In genomic region chr6:105402090-105402980, GRCh38 we compare ENCODE assay signal across 8 cellular contexts. TPM values are rescaled to one million over a fixed set of nuclear protein-coding genes. Genes with fewer than 3 reads are reported as not detected.
DNase-seq lines count a peak whose midpoint lies in the region; ATAC-seq and TF ChIP-seq lines count a peak whose summit lies in the region.

No MANE protein-coding gene starts in this region.

- peaks cover 58% of the 10 kb centered on the region for H3K4me1 Mint-ChIP-seq in activated naive CD4-positive, alpha-beta T cell treated with anti-CD3 and anti-CD28 coated beads, Interleukin-2, amount 10 ng/mL, durations not matched to agents 7 days and 5 days

- H3K36me3 ChIP-seq in prostate gland = no peaks in the 10 kb centered on the region

- H3K27me3 Mint-ChIP-seq in activated naive CD4-positive, alpha-beta T cell treated with anti-CD3 and anti-CD28 coated beads, Interleukin-2, amount 10 ng/mL, durations not matched to agents 7 days and 5 days = peaks cover 8% of the 10 kb centered on the region

- no peaks in the 10 kb centered on the region for H3K9me3 ChIP-seq in prostate gland

- H3K9me3 Mint-ChIP-seq in activated naive CD4-positive, alpha-beta T cell treated with anti-CD3 and anti-CD28 coated beads, Interleukin-2, amount 10 ng/mL, durations not matched to agents 7 days and 5 days = no peaks in the 10 kb centered on the region

- ATAC-seq in GM18517 (IDR thresholded peaks at IDR 0.05; ENCODE audit: unreplicated experiment) = peak; percentile 51
- peak; percentile 40 for ATAC-seq in HG03064 (IDR thresholded peaks at IDR 0.05; ENCODE audit: low read depth, unreplicated experiment)
- no peak for ATAC-seq in Right ventricle myocardium inferior

- peak overlapping the region; percentile 61 to 72 for H3K27ac ChIP-seq in prostate gland

- H3K27ac Mint-ChIP-seq in activated naive CD4-positive, alpha-beta T cell treated with anti-CD3 and anti-CD28 coated beads, Interleukin-2, amount 10 ng/mL, durations not matched to agents 7 days and 5 days = peak overlapping the region; percentile 81

- intact Hi-C loops in Right ventricle myocardium inferior (cut with DNase I) (no loop called here), prostate gland (cut with DNase I) (loop anchor here (2.0 kb wide), 1 partner anchor 312 kb away; no protein-coding TSS in a partner anchor)

- 8% methylated on average over 36 of the region's 54 CpGs for WGBS in prostate gland

- H3K36me3 Mint-ChIP-seq in activated naive CD4-positive, alpha-beta T cell treated with anti-CD3 and anti-CD28 coated beads, Interleukin-2, amount 10 ng/mL, durations not matched to agents 7 days and 5 days = peaks cover 7% of the 10 kb centered on the region

- H3K27me3 ChIP-seq in prostate gland (replicated peaks; ENCODE audit: insufficient read depth) = no peaks in the 10 kb centered on the region

- peak overlapping the region; percentile 92 for H3K4me3 Mint-ChIP-seq in activated naive CD4-positive, alpha-beta T cell treated with anti-CD3 and anti-CD28 coated beads, Interleukin-2, amount 10 ng/mL, durations not matched to agents 7 days and 5 days

- CTCF ChIA-PET in activated naive CD4-positive, alpha-beta T cell treated with anti-CD3 and anti-CD28 coated beads, Interleukin-2, amount 10 ng/mL, durations not matched to agents 7 days and 5 days (lab: Charles Lee) = interaction anchor here (0.8 to 1.6 kb wide), 11 partner anchors 8 to 842 kb away, joined by 3 to 10 read pairs (median 3); no protein-coding TSS in a partner anchor

- no peaks in the 10 kb centered on the region for H3K4me1 ChIP-seq in prostate gland (replicated peaks)

- no peak for TF ChIP-seq CTCF in prostate gland (IDR thresholded peaks at IDR 0.05)

- peak; percentile 29 for DNase-seq in AG08395 (ENCODE audit: low spot score)
- peak; percentile 30 for DNase-seq in NCI-H510A treated with DMSO at 0.1 percent for 48 hours (lab: John Stamatoyannopoulos, UW)
- DNase-seq in activated naive CD4-positive, alpha-beta T cell treated with anti-CD3 and anti-CD28 coated beads, Interleukin-2, amount 10 ng/mL, durations not matched to agents 7 days and 5 days = peak; percentile 51
- peak; percentile 66 for DNase-seq in Right ventricle myocardium inferior (ENCODE audit: missing footprints)
- DNase-seq in prostate gland (ENCODE audit: low spot score) = peak; percentile 8
- DNase-seq in NCI-H187 treated with DMSO at 0.1 percent for 48 hours (lab: John Stamatoyannopoulos, UW) = no peak

- TF ChIP-seq POLR2A in prostate gland (IDR thresholded peaks at IDR 0.05) = no peak

- peak overlapping the region; percentile 81 to 86 for H3K4me3 ChIP-seq in prostate gland

RNA-seq across cellular contexts. Expression of gene PREP, which starts 0.5 kb away (rescaled TPM):
- total RNA-seq in Right ventricle myocardium inferior (26.6 TPM), prostate gland (10 to 100 TPM in 1 of 2 donors, 1 to 10 TPM in 1; 8.9 to 54.5 TPM)
